ENCODE assay signal across 1 cellular context in the genomic region with DNA sequence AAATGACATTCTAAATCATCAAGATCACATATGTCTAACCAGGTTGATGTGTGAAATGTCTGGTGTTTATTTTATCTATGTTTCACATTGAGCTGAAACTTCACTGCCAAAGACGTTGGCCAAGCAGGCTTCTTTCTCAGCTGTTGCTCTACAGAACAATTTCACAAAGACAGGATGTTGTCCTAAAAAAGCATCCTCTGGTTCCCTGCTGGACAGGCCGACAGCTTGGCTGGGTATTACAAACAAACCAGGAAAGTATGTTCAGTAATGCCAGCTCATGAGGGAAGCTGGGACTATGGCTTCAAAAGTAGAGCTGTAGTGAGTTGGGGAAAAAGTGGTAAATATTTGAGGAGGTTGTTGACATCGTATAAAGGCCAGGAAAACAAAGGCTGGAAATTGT.
TF ChIP-seq lines count a peak whose summit lies in the region.

No MANE protein-coding gene starts in this region.

TF ChIP-seq in IMR-90, 13 proteins besides CTCF, POLR2A, EP300 and RAD21 (continued from another document):
- TF ChIP-seq RCOR1 (IDR thresholded peaks at IDR 0.05; ENCODE audit: insufficient replicate concordance, low read length) = no peak
- no peak for TF ChIP-seq NFE2L2 (IDR thresholded peaks at IDR 0.05; ENCODE audit: low read depth, low read length)
- no peak for TF ChIP-seq MAZ (IDR thresholded peaks at IDR 0.05; ENCODE audit: borderline replicate concordance, low read depth, low read length)
- no peak for TF ChIP-seq RFX5 (IDR thresholded peaks at IDR 0.05; ENCODE audit: low read depth, low read length)
- TF ChIP-seq MAFK (IDR thresholded peaks at IDR 0.05; ENCODE audit: low read depth, low read length) = no peak
- no peak for TF ChIP-seq CEBPB (IDR thresholded peaks at IDR 0.05; ENCODE audit: low read depth, low read length)
- no peak for TF ChIP-seq SMC3 (IDR thresholded peaks at IDR 0.05; ENCODE audit: low read depth, low read length)
- TF ChIP-seq, protein P1, sequence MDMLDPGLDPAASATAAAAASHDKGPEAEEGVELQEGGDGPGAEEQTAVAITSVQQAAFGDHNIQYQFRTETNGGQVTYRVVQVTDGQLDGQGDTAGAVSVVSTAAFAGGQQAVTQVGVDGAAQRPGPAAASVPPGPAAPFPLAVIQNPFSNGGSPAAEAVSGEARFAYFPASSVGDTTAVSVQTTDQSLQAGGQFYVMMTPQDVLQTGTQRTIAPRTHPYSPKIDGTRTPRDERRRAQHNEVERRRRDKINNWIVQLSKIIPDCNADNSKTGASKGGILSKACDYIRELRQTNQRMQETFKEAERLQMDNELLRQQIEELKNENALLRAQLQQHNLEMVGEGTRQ (IDR thresholded peaks at IDR 0.05; ENCODE audit: low read depth, low read length) = no peak
- TF ChIP-seq MXI1 (IDR thresholded peaks at IDR 0.05; ENCODE audit: borderline replicate concordance, low read depth, low read length) = no peak
- TF ChIP-seq, protein P2, sequence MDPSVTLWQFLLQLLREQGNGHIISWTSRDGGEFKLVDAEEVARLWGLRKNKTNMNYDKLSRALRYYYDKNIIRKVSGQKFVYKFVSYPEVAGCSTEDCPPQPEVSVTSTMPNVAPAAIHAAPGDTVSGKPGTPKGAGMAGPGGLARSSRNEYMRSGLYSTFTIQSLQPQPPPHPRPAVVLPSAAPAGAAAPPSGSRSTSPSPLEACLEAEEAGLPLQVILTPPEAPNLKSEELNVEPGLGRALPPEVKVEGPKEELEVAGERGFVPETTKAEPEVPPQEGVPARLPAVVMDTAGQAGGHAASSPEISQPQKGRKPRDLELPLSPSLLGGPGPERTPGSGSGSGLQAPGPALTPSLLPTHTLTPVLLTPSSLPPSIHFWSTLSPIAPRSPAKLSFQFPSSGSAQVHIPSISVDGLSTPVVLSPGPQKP (IDR thresholded peaks at IDR 0.05; ENCODE audit: borderline replicate concordance, low read depth, low read length) = no peak
- no peak for TF ChIP-seq BHLHE40 (IDR thresholded peaks at IDR 0.05; ENCODE audit: low read depth, low read length)
- TF ChIP-seq FOS (IDR thresholded peaks at IDR 0.05; ENCODE audit: low read depth, low read length) = no peak
